8 cellular contexts compared by ENCODE assay signal in genomic region chr19:35030257-35031071, GRCh38. TPM values are rescaled to one million over a fixed set of nuclear protein-coding genes. Genes with fewer than 3 reads are reported as not detected.
DNase-seq lines count a peak whose midpoint lies in the region; ATAC-seq and TF ChIP-seq lines count a peak whose summit lies in the region.

Gene SCN1B, plus strand, starts transcription at chr19:35030470. Its CDS starts 351 bp downstream, at chr19:35030821.

- no peak within 1 kb of the TSS for H2AFZ ChIP-seq in hepatocyte

- ATAC-seq in gastrocnemius medialis (peak; percentile 60 to 67), GM21528 (IDR thresholded peaks at IDR 0.05; ENCODE audit: low FRiP score, unreplicated experiment) (no peak)

- H3K4me3 ChIP-seq in ascending aorta: peak within 1 kb of the TSS; percentile 65 to 75
- no peak within 1 kb of the TSS for H3K4me3 ChIP-seq in hepatocyte
- H3K4me3 ChIP-seq in gastrocnemius medialis: peak within 1 kb of the TSS; percentile 55 to 78 (median 68)

- H3K4me1 ChIP-seq in ascending aorta: peaks cover 4 to 10% of the 10 kb centered on the region in 2 donors
- H3K4me1 ChIP-seq in hepatocyte (ENCODE audit: insufficient read depth): peaks cover 9% of the 10 kb centered on the region
- H3K4me1 ChIP-seq in gastrocnemius medialis: peaks cover 61 to 62% of the 10 kb centered on the region in 2 donors

- H4K20me1 ChIP-seq in hepatocyte (ENCODE audit: insufficient read depth, poor library complexity, severe bottlenecking): no peaks in the 10 kb centered on the region

- H3K9me3 ChIP-seq in ascending aorta: no peaks in the 10 kb centered on the region
- no peaks in the 10 kb centered on the region for H3K9me3 ChIP-seq in hepatocyte (ENCODE audit: low read depth)
- H3K9me3 ChIP-seq in gastrocnemius medialis: no peaks in the 10 kb centered on the region

- peak; percentile 94 for DNase-seq in AG08396 (ENCODE audit: low spot score)
- DNase-seq in HCEC 1CT: peak; percentile 62
- DNase-seq in T-helper 2 cell: peak in 4 of 5 experiments; percentile 33 to 67 (median 42)
- peak in 1 of 2 donors; percentile 74 for DNase-seq in ascending aorta (ENCODE audit: low spot score in 2 of 2)
- DNase-seq in hepatocyte (ENCODE audit: low spot score): peak; percentile 87
- peak; percentile 61 to 80 for DNase-seq in gastrocnemius medialis
- no peak for DNase-seq in NK-92 treated with Interleukin-12 subunit alpha and Interleukin-12 subunit beta, amount 100 ng/mL, for 24 hours (lab: John Stamatoyannopoulos, UW)

- TF ChIP-seq CTCF in ascending aorta (IDR thresholded peaks at IDR 0.05): no peak
- no peak for TF ChIP-seq CTCF in hepatocyte (IDR thresholded peaks at IDR 0.05; ENCODE audit: poor library complexity)
- no peak for TF ChIP-seq CTCF in gastrocnemius medialis (IDR thresholded peaks at IDR 0.05 in 4 of 5, conservative IDR thresholded peaks at IDR 0.05 in 1 of 5)

- peak; percentile 74 to 81 for TF ChIP-seq POLR2A in gastrocnemius medialis (IDR thresholded peaks at IDR 0.05)

- H3K4me2 ChIP-seq in hepatocyte: peak within 1 kb of the TSS; percentile 95

- intact Hi-C loops in ascending aorta (cut with DNase I): loop anchor here (1.0 kb wide), 1 partner anchor 30 kb away; the partner anchor contains the start of gene GRAMD1A
- intact Hi-C loops in gastrocnemius medialis (cut with DNase I; ENCODE audit: low total_unique reads): loop anchor here (1.0 to 5.0 kb wide), 2 partner anchors 109 to 237 kb away; partner anchors contain the start of gene USF2

- no peaks in the 10 kb centered on the region for H3K9me2 ChIP-seq in hepatocyte (replicated peaks; ENCODE audit: insufficient read depth)

- peak within 1 kb of the TSS in 1 of 2 donors; percentile 43 for H3K27ac ChIP-seq in ascending aorta
- H3K27ac ChIP-seq in hepatocyte: no peak within 1 kb of the TSS
- H3K27ac ChIP-seq in gastrocnemius medialis: peak within 1 kb of the TSS; percentile 97 to 98 (median 98)

- H3K36me3 ChIP-seq in ascending aorta (peaks cover 12 to 35% of the 10 kb centered on the region in 2 donors), hepatocyte (replicated peaks; ENCODE audit: insufficient read depth, low read depth) (no peaks in the 10 kb centered on the region), gastrocnemius medialis (peaks cover 0 to 31% of the 10 kb centered on the region in 2 donors)

- H3K79me2 ChIP-seq in hepatocyte: no peaks in the 10 kb centered on the region

- under 1% methylated on average over 25 of the region's 118 CpGs for WGBS in hepatocyte (ENCODE audit: low lambda C conversion rate, missing lambda C conversion rate)

- H3K27me3 ChIP-seq in ascending aorta: no peaks in the 10 kb centered on the region
- H3K27me3 ChIP-seq in hepatocyte: peaks cover 28% of the 10 kb centered on the region
- no peaks in the 10 kb centered on the region for H3K27me3 ChIP-seq in gastrocnemius medialis

- in situ Hi-C loops in gastrocnemius medialis (cut with MboI; ENCODE audit: low sequenced_read_pairs in 4 of 4): no loop called here

RNA-seq across cellular contexts. Expression of gene SCN1B, which starts in this region (rescaled TPM):
- total RNA-seq in ascending aorta (20.8 TPM), hepatocyte (0.20 and 0.60 TPM in 2 replicates), gastrocnemius medialis (100 to 1,000 TPM; 194 to 469 (median 289) TPM)
- polyA plus RNA-seq in hepatocyte: 2.5 and 3.1 TPM in 2 replicates

Comparison
In these comparisons a context has a peak if more than half of its experiments do, and no peak if none do; other contexts are left out.
1. RNA of gene SCN1B (total RNA-seq): 194 to 469 TPM in gastrocnemius medialis and 20.8 TPM in ascending aorta (single experiment); 0.20 to 0.60 TPM in hepatocyte; every median in the first group is over 10 times any median in the second.